Comparison of ENCODE assay signal across 25 cellular contexts in the genomic region with DNA sequence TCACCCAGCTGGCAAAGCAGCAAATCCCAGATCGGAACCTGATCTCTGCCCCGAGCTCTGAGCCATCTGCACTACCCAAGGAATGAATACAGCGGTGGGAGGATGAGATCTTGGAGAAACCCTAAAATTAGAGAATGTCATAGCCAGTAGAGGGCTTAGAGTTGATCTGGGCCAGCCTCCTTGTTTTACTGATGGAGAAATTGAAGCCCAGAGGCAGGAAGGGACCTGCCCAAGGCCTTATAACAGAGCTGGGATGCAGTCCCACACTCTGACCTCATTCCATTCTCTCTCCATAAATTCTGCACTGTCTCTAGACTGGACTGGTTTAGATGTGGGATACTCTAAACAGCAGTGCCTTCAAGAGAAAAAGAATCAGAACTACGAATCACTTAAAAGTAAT. TPM values are rescaled to one million over a fixed set of nuclear protein-coding genes. Genes with fewer than 3 reads are reported as not detected.
DNase-seq lines count a peak whose midpoint lies in the region; ATAC-seq and TF ChIP-seq lines count a peak whose summit lies in the region.
"Had no signal": no experiment of that assay in that cellular context is flagged by ENCODE, and none has a peak within 500 bp of the region (broad histone marks: within the 10 kb centered on the region; RNA-seq: fewer than 3 reads in every experiment).

No MANE protein-coding gene starts in this region.

- H3K27ac Mint-ChIP-seq in CD8-positive, alpha-beta memory T cell, result no peak overlapping the region
- no peak overlapping the region for H3K27ac Mint-ChIP-seq in neural progenitor cell
- H3K27ac Mint-ChIP-seq: natural killer cell treated with Interleukin-12 subunit alpha and Interleukin-12 subunit beta and Interleukin-15 and Interleukin-18, amount 100 ng/mL, for 72 hours; progenitor cell of endocrine pancreas; T-cell had no signal

- BruUV-seq in mammary epithelial cell (replicated peaks; lab: Mats Ljungman, UMichigan), result no TSS peak

- H3K27ac ChIP-seq in mammary epithelial cell (ENCODE audit: insufficient read depth, low read depth, low read length) (peak overlapping the region; percentile 98), neural progenitor cell (no peak overlapping the region)
- no peak overlapping the region for H3K27ac ChIP-seq in CD8-positive, alpha-beta memory T cell (ENCODE audit: low read depth, low read length)
- H3K27ac ChIP-seq: BLaER1, VCaP had no signal

- no peaks in the 10 kb centered on the region for H3K9me3 Mint-ChIP-seq in CD8-positive, alpha-beta memory T cell
- H3K9me3 Mint-ChIP-seq in neural progenitor cell, result no peaks in the 10 kb centered on the region
- H3K9me3 Mint-ChIP-seq: natural killer cell treated with Interleukin-12 subunit alpha and Interleukin-12 subunit beta and Interleukin-15 and Interleukin-18, amount 100 ng/mL, for 72 hours; T-cell had no signal

- peaks cover 13% of the 10 kb centered on the region for H3F3A ChIP-seq in neural progenitor cell (ENCODE audit: low read depth)

- DNase-seq in AG10803 (ENCODE audit: low read depth) (peak; percentile 27), NCI-H2171 treated with DMSO at 0.1 percent for 48 hours (lab: John Stamatoyannopoulos, UW) (peak; percentile 96), mammary epithelial cell (peak; percentile 80), left kidney (ENCODE audit: low read depth, low spot score) (peak; percentile 37), head of caudate nucleus (no peak), neural progenitor cell (ENCODE audit: low spot score) (no peak)
- no peak for DNase-seq in CD8-positive, alpha-beta memory T cell
- DNase-seq: activated CD4-positive, alpha-beta T cell treated with anti-CD3 and anti-CD28 coated beads, Interleukin-2, amount 50 U/mL, for 4 hours; cerebellar nuclear complex; effector memory CD4-positive, alpha-beta T cell; GDM1; KG1; NCI-H1930; NCI-H446 treated with DMSO at 0.1 percent for 48 hours; small intestine; stimulated activated CD4-positive, alpha-beta T cell treated with anti-CD3 and anti-CD28 coated beads, Interleukin-4, amount 100 ng/mL, for 24 hours; T-cell had no signal

- H2AFZ ChIP-seq in mammary epithelial cell (ENCODE audit: low read depth, low read length) (no peak overlapping the region), neural progenitor cell (replicated peaks) (no peak overlapping the region)

- H3K79me2 ChIP-seq in mammary epithelial cell (ENCODE audit: insufficient read depth, low read length) (peaks cover 11% of the 10 kb centered on the region), neural progenitor cell (ENCODE audit: low read depth) (no peaks in the 10 kb centered on the region)

- no peaks in the 10 kb centered on the region for H3K9me3 ChIP-seq in mammary epithelial cell (replicated peaks; ENCODE audit: insufficient read depth, low read length)
- no peaks in the 10 kb centered on the region for H3K9me3 ChIP-seq in CD8-positive, alpha-beta memory T cell (ENCODE audit: low read length)
- no peaks in the 10 kb centered on the region for H3K9me3 ChIP-seq in neural progenitor cell (ENCODE audit: low read depth)
- H3K9me3 ChIP-seq: A549, BLaER1 had no signal

- H3K9ac ChIP-seq in mammary epithelial cell (ENCODE audit: insufficient read depth, low read length) (peak overlapping the region; percentile 90), neural progenitor cell (no peak overlapping the region)
- H3K9ac ChIP-seq: BLaER1 had no signal

- intact Hi-C loops in mammary epithelial cell (cut with micrococcal nuclease), result no loop called here
- intact Hi-C loops in head of caudate nucleus (cut with DNase I), result no loop called here

- H3K4me1 Mint-ChIP-seq in CD8-positive, alpha-beta memory T cell, result peaks cover 4 to 12% (median 9%) of the 10 kb centered on the region in 3 donors
- H3K4me1 Mint-ChIP-seq in neural progenitor cell, result peaks cover 10% of the 10 kb centered on the region

- no peak for TF ChIP-seq POLR2A in GM18505 (IDR thresholded peaks at IDR 0.05; ENCODE audit: borderline replicate concordance, extremely low read depth, insufficient read depth, insufficient read length)

- 38% methylated on average over 4 of the region's 4 CpGs for WGBS in mammary epithelial cell (ENCODE audit: low coverage, missing lambda C conversion rate)

- no peak overlapping the region for H3K4me3 ChIP-seq in AG10803 (ENCODE audit: low read length)
- no peak overlapping the region for H3K4me3 ChIP-seq in mammary epithelial cell (replicated peaks in 1 of 3; ENCODE audit: insufficient read depth in 1 of 3, low read depth in 2 of 3, low read length in 3 of 3)
- no peak overlapping the region for H3K4me3 ChIP-seq in CD8-positive, alpha-beta memory T cell (ENCODE audit: low read length)
- no peak overlapping the region for H3K4me3 ChIP-seq in neural progenitor cell
- H3K4me3 ChIP-seq: A549, BLaER1 had no signal

- no peaks in the 10 kb centered on the region for H3K27me3 Mint-ChIP-seq in CD8-positive, alpha-beta memory T cell
- H3K27me3 Mint-ChIP-seq in neural progenitor cell (ENCODE audit: insufficient read depth, low read depth), result peaks cover 10% of the 10 kb centered on the region
- H3K27me3 Mint-ChIP-seq: natural killer cell treated with Interleukin-12 subunit alpha and Interleukin-12 subunit beta and Interleukin-15 and Interleukin-18, amount 100 ng/mL, for 72 hours; T-cell had no signal

- CTCF ChIA-PET in mammary epithelial cell (lab: Charles Lee; ENCODE audit: low non-redundant PET), result interaction anchor here (0.6 kb wide), 1 partner anchor 19 kb away, joined by 4 read pairs; no protein-coding TSS in a partner anchor
- CTCF ChIA-PET in CD8-positive, alpha-beta memory T cell (lab: Charles Lee), result interaction anchor here (0.8 to 3.3 kb wide), 6 partner anchors 8 to 256 kb away, joined by 3 to 15 read pairs (median 5); no protein-coding TSS in a partner anchor

- H3K27me3 ChIP-seq in mammary epithelial cell (ENCODE audit: insufficient read depth, low read length) (no peaks in the 10 kb centered on the region), neural progenitor cell (no peaks in the 10 kb centered on the region)
- no peaks in the 10 kb centered on the region for H3K27me3 ChIP-seq in CD8-positive, alpha-beta memory T cell (ENCODE audit: insufficient read depth, low read length, poor library complexity, severe bottlenecking)
- H3K27me3 ChIP-seq: BLaER1 had no signal

- in situ Hi-C loops in mammary epithelial cell (cut with MboI; ENCODE audit: low sequenced_read_pairs in 2 of 2), result no loop called here

- POLR2A ChIA-PET in CD8-positive, alpha-beta memory T cell (lab: Charles Lee), result interaction anchor here (1.8 kb wide), 1 partner anchor 8 kb away, joined by 5 read pairs; no protein-coding TSS in a partner anchor

- dilution Hi-C loops in mammary epithelial cell (cut with HindIII; ENCODE audit: low sequenced_read_pairs), result no loop called here

- TF ChIP-seq CTCF in AG10803 (conservative IDR thresholded peaks at IDR 0.05; ENCODE audit: low read length) (no peak), mammary epithelial cell (conservative IDR thresholded peaks at IDR 0.05 in 1 of 2, IDR thresholded peaks at IDR 0.05 in 1 of 2; ENCODE audit: extremely low read depth in 1 of 2, insufficient read depth in 1 of 2, low read depth in 1 of 2, low read length in 2 of 2) (peak in 1 of 2 donors; percentile 5), neural progenitor cell (IDR thresholded peaks at IDR 0.05) (no peak)

- no peak overlapping the region for H3K4me3 Mint-ChIP-seq in CD8-positive, alpha-beta memory T cell
- H3K4me3 Mint-ChIP-seq in neural progenitor cell, result no peak overlapping the region
- H3K4me3 Mint-ChIP-seq: natural killer cell treated with Interleukin-12 subunit alpha and Interleukin-12 subunit beta and Interleukin-15 and Interleukin-18, amount 100 ng/mL, for 72 hours; T-cell had no signal

- H3K4me2 ChIP-seq in mammary epithelial cell (ENCODE audit: insufficient read depth, low read depth, low read length), result peak overlapping the region; percentile 73
- H3K4me2 ChIP-seq in neural progenitor cell, result no peak overlapping the region
- H3K4me2 ChIP-seq: A549, BLaER1 had no signal

- no peaks in the 10 kb centered on the region for H4K20me1 ChIP-seq in mammary epithelial cell (ENCODE audit: insufficient read depth, low read length)
- H4K20me1 ChIP-seq in neural progenitor cell (ENCODE audit: low read depth), result no peaks in the 10 kb centered on the region

- H3K36me3 ChIP-seq in mammary epithelial cell (ENCODE audit: insufficient read depth, low read length) (peaks cover 4% of the 10 kb centered on the region), neural progenitor cell (no peaks in the 10 kb centered on the region)
- H3K36me3 ChIP-seq in CD8-positive, alpha-beta memory T cell (ENCODE audit: insufficient read depth, low read length), result peaks cover 16% of the 10 kb centered on the region

- H3K4me1 ChIP-seq in mammary epithelial cell (ENCODE audit: insufficient read depth, low read length) (peaks cover 92% of the 10 kb centered on the region), neural progenitor cell (peaks cover 27% of the 10 kb centered on the region)
- H3K4me1 ChIP-seq in CD8-positive, alpha-beta memory T cell (ENCODE audit: insufficient read depth, low read length), result peaks cover 1% of the 10 kb centered on the region

- H3K36me3 Mint-ChIP-seq in CD8-positive, alpha-beta memory T cell, result peaks cover 0 to 47% (median under 1%) of the 10 kb centered on the region in 3 donors
- peaks cover 8% of the 10 kb centered on the region for H3K36me3 Mint-ChIP-seq in neural progenitor cell
- H3K36me3 Mint-ChIP-seq: natural killer cell treated with Interleukin-12 subunit alpha and Interleukin-12 subunit beta and Interleukin-15 and Interleukin-18, amount 100 ng/mL, for 72 hours had no signal

- no peak for ATAC-seq in GM18505 (IDR thresholded peaks at IDR 0.05; ENCODE audit: unreplicated experiment)
- ATAC-seq: A549; natural killer cell treated with Interleukin-12 subunit alpha and Interleukin-12 subunit beta and Interleukin-15 and Interleukin-18, amount 100 ng/mL, for 72 hours; Right ventricle myocardium inferior; T-cell had no signal

RNA-seq across cellular contexts. Expression of a gene that starts 4.8 kb away (rescaled TPM):
- total RNA-seq in mammary epithelial cell, result 1,000 to 10,000 TPM; 1,135 to 2,555 TPM
- polyA plus RNA-seq in mammary epithelial cell, result 2,641 TPM
- polyA minus RNA-seq in mammary epithelial cell, result 1,141 TPM
- total RNA-seq in CD8-positive, alpha-beta memory T cell, result under 1 TPM in 1 of 2 experiments, not detected in 1; 0.37 TPM
- not detected for polyA plus RNA-seq in CD8-positive, alpha-beta memory T cell
- total RNA-seq in neural progenitor cell (ENCODE audit: low replicate concordance), result 0.21 and 0.99 TPM in 2 replicates
- total RNA-seq: Right ventricle myocardium inferior had no signal

RNA-seq across cellular contexts. Expression of a gene that starts 31.7 kb away (rescaled TPM):
- total RNA-seq in mammary epithelial cell (10 to 100 TPM; 14.2 to 20.2 TPM), neural progenitor cell (ENCODE audit: low replicate concordance) (30.4 and 52.2 TPM in 2 replicates)
- 24.5 TPM for polyA plus RNA-seq in mammary epithelial cell
- polyA minus RNA-seq in mammary epithelial cell, result 19.8 TPM
- total RNA-seq in CD8-positive, alpha-beta memory T cell, result 10 to 100 TPM; 61.5 to 66.0 TPM
- polyA plus RNA-seq in CD8-positive, alpha-beta memory T cell, result 21.7 TPM

RNA-seq across cellular contexts. Expression of a gene that starts 31.9 kb away (rescaled TPM):
- total RNA-seq in mammary epithelial cell (10 to 100 TPM; 14.7 to 48.3 TPM), neural progenitor cell (ENCODE audit: low replicate concordance) (6.8 and 10.9 TPM in 2 replicates)
- polyA plus RNA-seq in mammary epithelial cell, result 39.5 TPM
- 62.3 TPM for polyA minus RNA-seq in mammary epithelial cell
- 10 to 100 TPM; 60.2 to 69.9 TPM for total RNA-seq in CD8-positive, alpha-beta memory T cell
- 18.8 TPM for polyA plus RNA-seq in CD8-positive, alpha-beta memory T cell

RNA-seq across cellular contexts. Expression of a gene that starts 42.1 kb away (rescaled TPM):
- total RNA-seq in mammary epithelial cell (10 to 100 TPM; 10.8 to 19.4 TPM), neural progenitor cell (ENCODE audit: low replicate concordance) (6.1 and 9.6 TPM in 2 replicates)
- 8.2 TPM for polyA plus RNA-seq in mammary epithelial cell
- polyA minus RNA-seq in mammary epithelial cell, result 19.7 TPM
- 10 to 100 TPM; 20.0 to 21.3 TPM for total RNA-seq in CD8-positive, alpha-beta memory T cell
- polyA plus RNA-seq in CD8-positive, alpha-beta memory T cell, result 15.2 TPM

RNA-seq across cellular contexts. Expression of a gene that starts 55.6 kb away (rescaled TPM):
- not detected for total RNA-seq in mammary epithelial cell
- polyA plus RNA-seq in mammary epithelial cell, result not detected
- polyA minus RNA-seq in mammary epithelial cell, result not detected
- not detected for total RNA-seq in CD8-positive, alpha-beta memory T cell
- polyA plus RNA-seq in CD8-positive, alpha-beta memory T cell, result not detected
- not detected in 2 replicates for total RNA-seq in neural progenitor cell (ENCODE audit: low replicate concordance)
- total RNA-seq: fibroblast of villous mesenchyme; natural killer cell treated with Interleukin-12 subunit alpha and Interleukin-12 subunit beta and Interleukin-15 and Interleukin-18, amount 100 ng/mL, for 72 hours; T-cell had no signal
- polyA plus RNA-seq: A549 had no signal

Comparison
In these comparisons a context has a peak if more than half of its experiments do, and no peak if none do; other contexts are left out.
1. DNase-seq: peak in AG10803 (single experiment), NCI-H2171 treated with DMSO at 0.1 percent for 48 hours (single experiment), mammary epithelial cell (single experiment) and left kidney (single experiment); none in CD8-positive, alpha-beta memory T cell (0 of 5), head of caudate nucleus (0 of 42) and neural progenitor cell (single experiment).
2. RNA of a gene that starts 4.8 kb away (total RNA-seq): 1,135 to 2,555 TPM in mammary epithelial cell; 0.37 TPM in CD8-positive, alpha-beta memory T cell and 0.21 to 0.99 TPM in neural progenitor cell; every median in the first group is over 100 times any median in the second.